Comparison of ENCODE assay signal across 2 cellular contexts in genomic region chr9:137509198-137509597, GRCh38.
TF ChIP-seq lines count a peak whose summit lies in the region.

No MANE protein-coding gene starts in this region.

TF ChIP-seq in HEK293, 187 proteins besides CTCF, POLR2A, EP300 and RAD21:
- TF ChIP-seq ZBTB26 (tag by site-specific recombination; optimal IDR thresholded peaks at IDR 0.05), result no peak
- TF ChIP-seq ZNF140 (tag by site-specific recombination; IDR thresholded peaks at IDR 0.05), result peak; percentile 95

TF ChIP-seq in K562, 482 proteins besides CTCF, POLR2A, EP300 and RAD21:
- peak; percentile 59; the same call in 1 of the 2 replicates for TF ChIP-seq HMBOX1 (IDR thresholded peaks at IDR 0.05)
- no peak for TF ChIP-seq ZNF639 (CRISPR knock-in tag; conservative IDR thresholded peaks at IDR 0.05 in 1 of 2, IDR thresholded peaks at IDR 0.05 in 1 of 2)
TF ChIP-seq in K562: peak in this region for 1.
